ENCODE assay signal across 15 cellular contexts in genomic region chr20:3044336-3044965, GRCh38. TPM values are rescaled to one million over a fixed set of nuclear protein-coding genes. Genes with fewer than 3 reads are reported as not detected.
DNase-seq lines count a peak whose midpoint lies in the region; ATAC-seq and TF ChIP-seq lines count a peak whose summit lies in the region.
"Had no signal": no experiment of that assay in that cellular context is flagged by ENCODE, and none has a peak within 500 bp of the region (broad histone marks: within the 10 kb centered on the region; RNA-seq: fewer than 3 reads in every experiment).

No MANE protein-coding gene starts in this region.

- H3K9me3 ChIP-seq in right atrium auricular region (no peaks in the 10 kb centered on the region), T-helper 17 cell (ENCODE audit: control insufficient read depth, low read length, poor library complexity, severe bottlenecking) (no peaks in the 10 kb centered on the region), mesenchymal stem cell (ENCODE audit: control insufficient read depth, low read length) (no peaks in the 10 kb centered on the region), testis (no peaks in the 10 kb centered on the region)

- peak overlapping the region; percentile 66 for H3K27ac Mint-ChIP-seq in T-helper 17 cell
- H3K27ac Mint-ChIP-seq in type B pancreatic cell = no peak overlapping the region

- peak overlapping the region; percentile 27 for H2AK5ac ChIP-seq in mesenchymal stem cell (ENCODE audit: low read length, severe bottlenecking)

- H3K14ac ChIP-seq in mesenchymal stem cell (ENCODE audit: low read length in 2 of 2) = no peak overlapping the region

- H3K27me3 Mint-ChIP-seq in T-helper 17 cell = no peaks in the 10 kb centered on the region
- H3K27me3 Mint-ChIP-seq in type B pancreatic cell = no peaks in the 10 kb centered on the region
- H3K27me3 Mint-ChIP-seq: dendritic cell treated with granulocyte-macrophage colony-stimulating factor and Interleukin-4, amounts not matched to agents 40 ng/mL and 50 ng/mL, for 4 days had no signal

- H2BK12ac ChIP-seq in mesenchymal stem cell (ENCODE audit: low read length in 2 of 2) = peak overlapping the region in 1 of 2 experiments; percentile 60

- H2AFZ ChIP-seq in mesenchymal stem cell (ENCODE audit: low read depth, low read length) = no peak overlapping the region

- TF ChIP-seq POLR2A in testis (IDR thresholded peaks at IDR 0.05) = no peak

- TF ChIP-seq CTCF in right atrium auricular region (IDR thresholded peaks at IDR 0.05) (no peak), type B pancreatic cell (conservative IDR thresholded peaks at IDR 0.05) (no peak), testis (IDR thresholded peaks at IDR 0.05) (no peak)

- no peak for ATAC-seq in Right ventricle myocardium superior (ENCODE audit: poor library complexity)
- ATAC-seq in T-helper 17 cell = no peak
- ATAC-seq in GM19328 (IDR thresholded peaks at IDR 0.05; ENCODE audit: unreplicated experiment) = no peak

- H2BK120ac ChIP-seq in mesenchymal stem cell (ENCODE audit: low read depth, low read length) = no peak overlapping the region

- H3K36me3 ChIP-seq in right atrium auricular region = peaks cover 24% of the 10 kb centered on the region
- H3K36me3 ChIP-seq in mesenchymal stem cell (ENCODE audit: control insufficient read depth in 1 of 2, insufficient read depth in 2 of 2, low read depth in 1 of 2, low read length in 2 of 2) = peaks cover 40 to 49% of the 10 kb centered on the region in 2 experiments
- H3K36me3 ChIP-seq in testis (ENCODE audit: low read depth, missing control alignments) = no peaks in the 10 kb centered on the region

- H3K4me3 Mint-ChIP-seq in T-helper 17 cell (peak overlapping the region; percentile 31), type B pancreatic cell (peak overlapping the region; percentile 91)

- intact Hi-C loops in Right ventricle myocardium superior (cut with DNase I) = no loop called here
- intact Hi-C loops in testis (cut with DNase I; ENCODE audit: low total_unique reads) = no loop called here

- peaks cover 3% of the 10 kb centered on the region for H3K36me3 Mint-ChIP-seq in T-helper 17 cell (ENCODE audit: low read depth)
- H3K36me3 Mint-ChIP-seq in type B pancreatic cell = peaks cover 18% of the 10 kb centered on the region

- H3K4me1 Mint-ChIP-seq in T-helper 17 cell = peaks cover 26% of the 10 kb centered on the region
- peaks cover 18% of the 10 kb centered on the region for H3K4me1 Mint-ChIP-seq in type B pancreatic cell (ENCODE audit: unreplicated experiment)

- peak overlapping the region; percentile 62 for H2BK15ac ChIP-seq in mesenchymal stem cell (ENCODE audit: low read depth, poor library complexity, severe bottlenecking)

- H3K9ac ChIP-seq in mesenchymal stem cell (ENCODE audit: low read length) = no peak overlapping the region

- peak overlapping the region; percentile 14 for H4K91ac ChIP-seq in mesenchymal stem cell (ENCODE audit: low read length)

- no peak for DNase-seq in right atrium auricular region (ENCODE audit: low spot score)
- DNase-seq in Right ventricle myocardium superior = no peak
- no peak for DNase-seq in T-helper 17 cell
- no peak for DNase-seq in mesenchymal stem cell
- no peak for DNase-seq in type B pancreatic cell (ENCODE audit: extremely low spot score, unreplicated experiment)
- no peak for DNase-seq in GM03348 (ENCODE audit: low spot score)
- DNase-seq in testis = no peak
- DNase-seq: activated naive CD4-positive, alpha-beta T cell treated with anti-CD3 and anti-CD28 coated beads, Interleukin-2, amount 50 U/mL, for 16 hours; left cardiac atrium; NCI-H226; retina had no signal

- no peak overlapping the region for H3K23ac ChIP-seq in mesenchymal stem cell (ENCODE audit: low read length in 2 of 2)

- no peaks in the 10 kb centered on the region for H3K9me3 Mint-ChIP-seq in type B pancreatic cell
- H3K9me3 Mint-ChIP-seq: dendritic cell treated with granulocyte-macrophage colony-stimulating factor and Interleukin-4, amounts not matched to agents 40 ng/mL and 50 ng/mL, for 4 days had no signal

- H3K4me3 ChIP-seq in right atrium auricular region = no peak overlapping the region
- peak overlapping the region in 1 of 2 experiments; percentile 95 for H3K4me3 ChIP-seq in mesenchymal stem cell (ENCODE audit: insufficient read depth in 1 of 2, low read depth in 1 of 2, low read length in 2 of 2)
- H3K4me3 ChIP-seq in testis = no peak overlapping the region

- WGBS in mesenchymal stem cell = 97% methylated on average over 8 of the region's 8 CpGs
- 99% methylated on average over 8 of the region's 8 CpGs; no CpG with 5 or more reads in 1 of the 2 donors for WGBS in testis, 2 donors

- H2BK5ac ChIP-seq in mesenchymal stem cell (ENCODE audit: low read depth, low read length, poor library complexity, severe bottlenecking) = no peak overlapping the region

- H4K8ac ChIP-seq in mesenchymal stem cell (ENCODE audit: low read length) = peak overlapping the region; percentile 12

- peak overlapping the region; percentile 31 to 33 for H3K4ac ChIP-seq in mesenchymal stem cell (ENCODE audit: low read depth in 1 of 2, low read length in 2 of 2)

- H3K4me2 ChIP-seq in mesenchymal stem cell (ENCODE audit: low read length, poor library complexity, severe bottlenecking) = no peak overlapping the region

- peak overlapping the region; percentile 93 to 94 for H3K27ac ChIP-seq in right atrium auricular region
- H3K27ac ChIP-seq in mesenchymal stem cell (ENCODE audit: low read length, poor library complexity, severe bottlenecking) = no peak overlapping the region
- peak overlapping the region in 1 of 2 donors; percentile 85 for H3K27ac ChIP-seq in testis

- H3K27me3 ChIP-seq in right atrium auricular region (no peaks in the 10 kb centered on the region), mesenchymal stem cell (ENCODE audit: control insufficient read depth in 1 of 2, insufficient read depth in 1 of 2, low read length in 2 of 2) (no peaks in the 10 kb centered on the region), testis (no peaks in the 10 kb centered on the region)
- H3K27me3 ChIP-seq: foreskin keratinocyte had no signal

- H3K4me1 ChIP-seq in right atrium auricular region = peaks cover 0 to 34% of the 10 kb centered on the region in 2 donors
- peaks cover 29% of the 10 kb centered on the region for H3K4me1 ChIP-seq in mesenchymal stem cell (ENCODE audit: control insufficient read depth, insufficient read depth, low read depth, low read length)
- H3K4me1 ChIP-seq in testis = peaks cover 12% of the 10 kb centered on the region
- H3K4me1 ChIP-seq: foreskin keratinocyte had no signal

- H3K79me1 ChIP-seq in mesenchymal stem cell (replicated peaks; ENCODE audit: low read length, poor library complexity, severe bottlenecking) = peaks cover 11% of the 10 kb centered on the region

- H3K18ac ChIP-seq in mesenchymal stem cell (ENCODE audit: low read depth in 1 of 2, low read length in 2 of 2) = peak overlapping the region in 1 of 2 experiments; percentile 34

RNA-seq across cellular contexts. Expression of gene GNRH2, which starts 1.0 kb away (rescaled TPM):
- total RNA-seq in right atrium auricular region = not detected
- total RNA-seq in Right ventricle myocardium superior = not detected
- under 1 TPM; 0.92 to 0.94 TPM for total RNA-seq in T-helper 17 cell
- polyA plus RNA-seq in mesenchymal stem cell (2013, experiment 1 of 2) = not detected
- polyA plus RNA-seq in mesenchymal stem cell (2013, experiment 2 of 2) = not detected
- 0.99 and 2.3 TPM in 2 replicates for total RNA-seq in type B pancreatic cell (ENCODE audit: low replicate concordance)
- total RNA-seq in testis = not detected
- polyA plus RNA-seq in testis (ENCODE audit: insufficient read depth, low read depth, low replicate concordance) = 2.6 TPM
- total RNA-seq: foreskin keratinocyte, left cardiac atrium had no signal
- polyA plus RNA-seq: foreskin keratinocyte had no signal

RNA-seq across cellular contexts. Expression of gene MRPS26, which starts 1.4 kb away (rescaled TPM):
- total RNA-seq in right atrium auricular region (10 to 100 TPM; 44.7 to 45.4 TPM), Right ventricle myocardium superior (49.9 TPM), T-helper 17 cell (10 to 100 TPM; 16.8 to 17.2 TPM), type B pancreatic cell (ENCODE audit: low replicate concordance) (59.0 and 67.3 TPM in 2 replicates), testis (10 to 100 TPM; 37.4 to 55.9 TPM)
- polyA plus RNA-seq in mesenchymal stem cell (2013, experiment 1 of 2) = 22.3 TPM
- 24.4 TPM for polyA plus RNA-seq in mesenchymal stem cell (2013, experiment 2 of 2)
- 28.3 TPM for polyA plus RNA-seq in testis (ENCODE audit: insufficient read depth, low read depth, low replicate concordance)

RNA-seq across cellular contexts. Expression of gene OXT, which starts 27.0 kb away (rescaled TPM):
- not detected for total RNA-seq in right atrium auricular region
- not detected for total RNA-seq in Right ventricle myocardium superior
- under 1 TPM in 1 of 2 donors, not detected in 1; 0.62 TPM for total RNA-seq in T-helper 17 cell
- not detected for polyA plus RNA-seq in mesenchymal stem cell (2013, experiment 1 of 2)
- not detected for polyA plus RNA-seq in mesenchymal stem cell (2013, experiment 2 of 2)
- total RNA-seq in type B pancreatic cell (ENCODE audit: low replicate concordance) = 1.2 TPM in 1 of 2 replicates, not detected in the other
- 1 to 10 TPM; 3.7 to 6.7 TPM for total RNA-seq in testis
- polyA plus RNA-seq in testis (ENCODE audit: insufficient read depth, low read depth, low replicate concordance) = 1.7 TPM
- total RNA-seq: foreskin keratinocyte, ureter had no signal
- polyA plus RNA-seq: foreskin keratinocyte had no signal

RNA-seq across cellular contexts. Expression of gene AVP, which starts 40.1 kb away (rescaled TPM):
- total RNA-seq in right atrium auricular region = not detected
- 0.51 TPM for total RNA-seq in Right ventricle myocardium superior
- total RNA-seq in T-helper 17 cell = not detected
- not detected for polyA plus RNA-seq in mesenchymal stem cell (2013, experiment 1 of 2)
- not detected for polyA plus RNA-seq in mesenchymal stem cell (2013, experiment 2 of 2)
- total RNA-seq in type B pancreatic cell (ENCODE audit: low replicate concordance) = not detected in 2 replicates
- 1 to 10 TPM in 1 of 2 donors, not detected in 1; 1.3 TPM for total RNA-seq in testis
- polyA plus RNA-seq in testis (ENCODE audit: insufficient read depth, low read depth, low replicate concordance) = not detected
- total RNA-seq: foreskin keratinocyte, left cardiac atrium, ureter had no signal
- polyA plus RNA-seq: foreskin keratinocyte had no signal
